1 cellular context compared by ENCODE assay signal in genomic region chr1:109548321-109549267, GRCh38.
TF ChIP-seq lines count a peak whose summit lies in the region.

Gene GNAI3 (plus strand): TSS chr1:109548615. CDS start chr1:109548721, 106 bp downstream.

TF ChIP-seq in HepG2, 621 proteins besides CTCF, POLR2A, EP300 and RAD21 (continued from another document and continues in another):
- TF ChIP-seq ZNF407 (CRISPR knock-in tag; IDR thresholded peaks at IDR 0.05; ENCODE audit: not compliant biosample characterization) (no peak), PAF1 (CRISPR knock-in tag; IDR thresholded peaks at IDR 0.05) (no peak), DR1 (CRISPR knock-in tag; IDR thresholded peaks at IDR 0.05) (peak; percentile 94), KDM3A (CRISPR knock-in tag; IDR thresholded peaks at IDR 0.05; ENCODE audit: low read depth) (peak; percentile 53; the same call in 1 of the 2 replicates), ZNF496 (CRISPR knock-in tag; IDR thresholded peaks at IDR 0.05; ENCODE audit: insufficient replicate concordance) (no peak), ZNF546 (CRISPR knock-in tag; conservative IDR thresholded peaks at IDR 0.05) (0 out of 2 replicates have a peak, but pooled peaks have one; percentile 60), SIX1 (CRISPR knock-in tag; IDR thresholded peaks at IDR 0.05; ENCODE audit: borderline replicate concordance) (peak; percentile 17; the same call in 1 of the 2 replicates), BORCS8-MEF2B (CRISPR knock-in tag; IDR thresholded peaks at IDR 0.05) (peak; percentile 71), ZNF629 (CRISPR knock-in tag; conservative IDR thresholded peaks at IDR 0.05) (no peak), IRF2 (CRISPR knock-in tag; IDR thresholded peaks at IDR 0.05) (peak; percentile 92), KDM5B (CRISPR knock-in tag; IDR thresholded peaks at IDR 0.05; ENCODE audit: borderline replicate concordance) (peak; percentile 61; the same call in 1 of the 2 replicates), FOSL2 (CRISPR knock-in tag; IDR thresholded peaks at IDR 0.05) (peak; percentile 45; the same call in 1 of the 2 replicates), MAZ (IDR thresholded peaks at IDR 0.05; ENCODE audit: borderline replicate concordance, low read depth, low read length) (peak; percentile 35; the same call in 1 of the 2 replicates), MAZ (CRISPR knock-in tag; IDR thresholded peaks at IDR 0.05; ENCODE audit: low read depth) (peak; percentile 88), ZNF326 (CRISPR knock-in tag; IDR thresholded peaks at IDR 0.05; ENCODE audit: borderline replicate concordance) (no peak), NFIB (CRISPR knock-in tag; IDR thresholded peaks at IDR 0.05; ENCODE audit: borderline replicate concordance) (no peak), PRMT3 (CRISPR knock-in tag; IDR thresholded peaks at IDR 0.05; ENCODE audit: borderline replicate concordance, low read depth) (no peak), RBM22 (optimal IDR thresholded peaks at IDR 0.05; ENCODE audit: low read length) (no peak), HNRNPL (IDR thresholded peaks at IDR 0.05; ENCODE audit: low read depth, low read length) (no peak), CREBL2 (CRISPR knock-in tag; IDR thresholded peaks at IDR 0.05; ENCODE audit: borderline replicate concordance) (no peak), KDM2A (CRISPR knock-in tag; IDR thresholded peaks at IDR 0.05; ENCODE audit: borderline replicate concordance, low read depth) (peak; percentile 84), MBD4 (IDR thresholded peaks at IDR 0.05; ENCODE audit: borderline replicate concordance, low read length) (no peak), CAMTA2 (CRISPR knock-in tag; IDR thresholded peaks at IDR 0.05; ENCODE audit: borderline replicate concordance) (peak; percentile 30; the same call in 1 of the 2 replicates), THAP11 (CRISPR knock-in tag; IDR thresholded peaks at IDR 0.05) (peak; percentile 90), ZBTB2 (CRISPR knock-in tag; IDR thresholded peaks at IDR 0.05; ENCODE audit: low read depth) (0 out of 2 replicates have a peak, but pooled peaks have one; percentile 51), ZNF34 (CRISPR knock-in tag; IDR thresholded peaks at IDR 0.05; ENCODE audit: borderline replicate concordance) (no peak), ZFP41 (CRISPR knock-in tag; IDR thresholded peaks at IDR 0.05; ENCODE audit: borderline replicate concordance) (no peak), KDM6A (CRISPR knock-in tag; IDR thresholded peaks at IDR 0.05; ENCODE audit: low read depth) (no peak), BHLHE40 (IDR thresholded peaks at IDR 0.05; ENCODE audit: low read length) (peak; percentile 43; the same call in 1 of the 2 replicates), ZNF841 (CRISPR knock-in tag; IDR thresholded peaks at IDR 0.05; ENCODE audit: borderline replicate concordance) (no peak), ZNF30 (CRISPR knock-in tag; IDR thresholded peaks at IDR 0.05) (no peak), ZNF672 (CRISPR knock-in tag; IDR thresholded peaks at IDR 0.05) (no peak), TCF7 (IDR thresholded peaks at IDR 0.05; ENCODE audit: low read depth) (no peak), ZNF883 (CRISPR knock-in tag; IDR thresholded peaks at IDR 0.05; ENCODE audit: not compliant biosample characterization) (no peak)
- TF ChIP-seq, protein P1, sequence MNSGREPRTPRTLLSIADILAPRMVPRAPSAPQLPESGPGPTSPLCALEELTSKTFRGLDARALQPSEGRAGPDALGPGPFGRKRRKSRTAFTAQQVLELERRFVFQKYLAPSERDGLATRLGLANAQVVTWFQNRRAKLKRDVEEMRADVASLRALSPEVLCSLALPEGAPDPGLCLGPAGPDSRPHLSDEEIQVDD (CRISPR knock-in tag; IDR thresholded peaks at IDR 0.05; ENCODE audit: borderline replicate concordance) = peak; percentile 34; the same call in 1 of the 2 replicates
- TF ChIP-seq, protein P2, sequence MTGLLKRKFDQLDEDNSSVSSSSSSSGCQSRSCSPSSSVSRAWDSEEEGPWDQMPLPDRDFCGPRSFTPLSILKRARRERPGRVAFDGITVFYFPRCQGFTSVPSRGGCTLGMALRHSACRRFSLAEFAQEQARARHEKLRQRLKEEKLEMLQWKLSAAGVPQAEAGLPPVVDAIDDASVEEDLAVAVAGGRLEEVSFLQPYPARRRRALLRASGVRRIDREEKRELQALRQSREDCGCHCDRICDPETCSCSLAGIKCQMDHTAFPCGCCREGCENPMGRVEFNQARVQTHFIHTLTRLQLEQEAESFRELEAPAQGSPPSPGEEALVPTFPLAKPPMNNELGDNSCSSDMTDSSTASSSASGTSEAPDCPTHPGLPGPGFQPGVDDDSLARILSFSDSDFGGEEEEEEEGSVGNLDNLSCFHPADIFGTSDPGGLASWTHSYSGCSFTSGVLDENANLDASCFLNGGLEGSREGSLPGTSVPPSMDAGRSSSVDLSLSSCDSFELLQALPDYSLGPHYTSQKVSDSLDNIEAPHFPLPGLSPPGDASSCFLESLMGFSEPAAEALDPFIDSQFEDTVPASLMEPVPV (CRISPR knock-in tag; IDR thresholded peaks at IDR 0.05) = peak; percentile 76; the same call in 1 of the 2 replicates
- TF ChIP-seq, protein P3, sequence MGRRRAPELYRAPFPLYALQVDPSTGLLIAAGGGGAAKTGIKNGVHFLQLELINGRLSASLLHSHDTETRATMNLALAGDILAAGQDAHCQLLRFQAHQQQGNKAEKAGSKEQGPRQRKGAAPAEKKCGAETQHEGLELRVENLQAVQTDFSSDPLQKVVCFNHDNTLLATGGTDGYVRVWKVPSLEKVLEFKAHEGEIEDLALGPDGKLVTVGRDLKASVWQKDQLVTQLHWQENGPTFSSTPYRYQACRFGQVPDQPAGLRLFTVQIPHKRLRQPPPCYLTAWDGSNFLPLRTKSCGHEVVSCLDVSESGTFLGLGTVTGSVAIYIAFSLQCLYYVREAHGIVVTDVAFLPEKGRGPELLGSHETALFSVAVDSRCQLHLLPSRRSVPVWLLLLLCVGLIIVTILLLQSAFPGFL (CRISPR knock-in tag; IDR thresholded peaks at IDR 0.05) = no peak
- TF ChIP-seq, protein P4, sequence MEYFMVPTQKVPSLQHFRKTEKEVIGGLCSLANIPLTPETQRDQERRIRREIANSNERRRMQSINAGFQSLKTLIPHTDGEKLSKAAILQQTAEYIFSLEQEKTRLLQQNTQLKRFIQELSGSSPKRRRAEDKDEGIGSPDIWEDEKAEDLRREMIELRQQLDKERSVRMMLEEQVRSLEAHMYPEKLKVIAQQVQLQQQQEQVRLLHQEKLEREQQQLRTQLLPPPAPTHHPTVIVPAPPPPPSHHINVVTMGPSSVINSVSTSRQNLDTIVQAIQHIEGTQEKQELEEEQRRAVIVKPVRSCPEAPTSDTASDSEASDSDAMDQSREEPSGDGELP (IDR thresholded peaks at IDR 0.05; ENCODE audit: borderline replicate concordance, low read depth) = peak; percentile 6; the same call in 1 of the 2 replicates
- TF ChIP-seq, protein P5, sequence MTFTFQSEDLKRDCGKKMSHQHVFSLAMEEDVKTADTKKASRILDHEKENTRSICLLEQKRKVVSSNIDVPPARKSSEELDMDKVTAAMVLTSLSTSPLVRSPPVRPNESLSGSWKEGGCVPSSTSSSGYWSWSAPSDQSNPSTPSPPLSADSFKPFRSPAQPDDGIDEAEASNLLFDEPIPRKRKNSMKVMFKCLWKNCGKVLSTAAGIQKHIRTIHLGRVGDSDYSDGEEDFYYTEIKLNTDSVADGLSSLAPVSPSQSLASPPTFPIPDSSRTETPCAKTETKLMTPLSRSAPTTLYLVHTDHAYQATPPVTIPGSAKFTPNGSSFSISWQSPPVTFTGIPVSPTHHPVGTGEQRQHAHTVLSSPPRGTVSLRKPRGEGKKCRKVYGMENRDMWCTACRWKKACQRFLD (CRISPR knock-in tag; IDR thresholded peaks at IDR 0.05; ENCODE audit: borderline replicate concordance) = peak; percentile 80; the same call in 1 of the 2 replicates
- TF ChIP-seq, protein P6, sequence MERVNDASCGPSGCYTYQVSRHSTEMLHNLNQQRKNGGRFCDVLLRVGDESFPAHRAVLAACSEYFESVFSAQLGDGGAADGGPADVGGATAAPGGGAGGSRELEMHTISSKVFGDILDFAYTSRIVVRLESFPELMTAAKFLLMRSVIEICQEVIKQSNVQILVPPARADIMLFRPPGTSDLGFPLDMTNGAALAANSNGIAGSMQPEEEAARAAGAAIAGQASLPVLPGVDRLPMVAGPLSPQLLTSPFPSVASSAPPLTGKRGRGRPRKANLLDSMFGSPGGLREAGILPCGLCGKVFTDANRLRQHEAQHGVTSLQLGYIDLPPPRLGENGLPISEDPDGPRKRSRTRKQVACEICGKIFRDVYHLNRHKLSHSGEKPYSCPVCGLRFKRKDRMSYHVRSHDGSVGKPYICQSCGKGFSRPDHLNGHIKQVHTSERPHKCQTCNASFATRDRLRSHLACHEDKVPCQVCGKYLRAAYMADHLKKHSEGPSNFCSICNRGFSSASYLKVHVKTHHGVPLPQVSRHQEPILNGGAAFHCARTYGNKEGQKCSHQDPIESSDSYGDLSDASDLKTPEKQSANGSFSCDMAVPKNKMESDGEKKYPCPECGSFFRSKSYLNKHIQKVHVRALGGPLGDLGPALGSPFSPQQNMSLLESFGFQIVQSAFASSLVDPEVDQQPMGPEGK (CRISPR knock-in tag; IDR thresholded peaks at IDR 0.05) = peak; percentile 30; the same call in 1 of the 2 replicates
- TF ChIP-seq, protein P7, sequence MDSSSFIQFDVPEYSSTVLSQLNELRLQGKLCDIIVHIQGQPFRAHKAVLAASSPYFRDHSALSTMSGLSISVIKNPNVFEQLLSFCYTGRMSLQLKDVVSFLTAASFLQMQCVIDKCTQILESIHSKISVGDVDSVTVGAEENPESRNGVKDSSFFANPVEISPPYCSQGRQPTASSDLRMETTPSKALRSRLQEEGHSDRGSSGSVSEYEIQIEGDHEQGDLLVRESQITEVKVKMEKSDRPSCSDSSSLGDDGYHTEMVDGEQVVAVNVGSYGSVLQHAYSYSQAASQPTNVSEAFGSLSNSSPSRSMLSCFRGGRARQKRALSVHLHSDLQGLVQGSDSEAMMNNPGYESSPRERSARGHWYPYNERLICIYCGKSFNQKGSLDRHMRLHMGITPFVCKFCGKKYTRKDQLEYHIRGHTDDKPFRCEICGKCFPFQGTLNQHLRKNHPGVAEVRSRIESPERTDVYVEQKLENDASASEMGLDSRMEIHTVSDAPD (CRISPR knock-in tag; IDR thresholded peaks at IDR 0.05) = peak; percentile 28; the same call in 1 of the 2 replicates
